7 cellular contexts compared by ENCODE assay signal in genomic region chr11:64875369-64876225, GRCh38. TPM values are rescaled to one million over a fixed set of nuclear protein-coding genes. Genes with fewer than 3 reads are reported as not detected.
DNase-seq lines count a peak whose midpoint lies in the region; ATAC-seq, FAIRE-seq and TF ChIP-seq lines count a peak whose summit lies in the region.
"Had no signal": no experiment of that assay in that cellular context is flagged by ENCODE, and none has a peak within 500 bp of the region (broad histone marks: within the 10 kb centered on the region; RNA-seq: fewer than 3 reads in every experiment).

No MANE protein-coding gene starts in this region.

- DNase-seq in psoas muscle (peak in 1 of 2 donors; percentile 23), H9 (no peak), H54 (ENCODE audit: insufficient read length, low spot score) (no peak)

- H2AK5ac ChIP-seq in H9 (ENCODE audit: insufficient read length, low read length): no peak overlapping the region

- WGBS in psoas muscle, 3 donors: 27 to 62% (median 28%) methylated on average over 17 of the region's 17 CpGs
- WGBS in H9 (ENCODE audit: extremely low coverage, insufficient read length, low lambda C conversion rate): no CpG with 5 or more reads among the region's 17 CpGs

- no peak overlapping the region for H3K9ac ChIP-seq in H9 (ENCODE audit: extremely low read depth, insufficient read length, low read length)

- peaks cover 72% of the 10 kb centered on the region for H3K4me1 ChIP-seq in psoas muscle
- H3K4me1 ChIP-seq in H9 (ENCODE audit: insufficient read depth, low read length): no peaks in the 10 kb centered on the region; the same call in 1 of the 2 replicates

- no peak overlapping the region for H3K14ac ChIP-seq in H9 (ENCODE audit: insufficient read depth, low read length)

- no peaks in the 10 kb centered on the region for H3K27me3 ChIP-seq in psoas muscle (ENCODE audit: insufficient read depth in 3 of 3, low read length in 2 of 3)
- no peaks in the 10 kb centered on the region for H3K27me3 ChIP-seq in H9 (ENCODE audit: insufficient read depth, low read length)

- H3K27me3 Mint-ChIP-seq in IgD-negative memory B cell (no peaks in the 10 kb centered on the region), brain (peaks cover 15% of the 10 kb centered on the region), H9 (ENCODE audit: low read depth) (peaks cover 8% of the 10 kb centered on the region)

- no peak overlapping the region for H2BK15ac ChIP-seq in H9 (ENCODE audit: low read depth, low read length)

- H3K9me3 ChIP-seq in psoas muscle: no peaks in the 10 kb centered on the region
- H3K9me3 ChIP-seq in H9 (ENCODE audit: control insufficient read depth, low read depth, low read length): no peaks in the 10 kb centered on the region

- H2BK12ac ChIP-seq in H9 (ENCODE audit: insufficient read length, low read depth, low read length): no peak overlapping the region

- H3K36me3 Mint-ChIP-seq in IgD-negative memory B cell: peaks cover 15% of the 10 kb centered on the region
- peaks cover 27% of the 10 kb centered on the region for H3K36me3 Mint-ChIP-seq in brain
- peaks cover 4 to 14% (median 8%) of the 10 kb centered on the region in 3 experiments; a peak in 6 of 7 replicates for H3K36me3 Mint-ChIP-seq in H9 (ENCODE audit: insufficient read depth in 1 of 3, low read depth in 3 of 3)

- H4K5ac ChIP-seq in H9 (ENCODE audit: insufficient read length, low read depth, low read length): no peak overlapping the region

- H3K23me2 ChIP-seq in H9 (ENCODE audit: insufficient read length, low read depth, low read length, poor library complexity, severe bottlenecking): peaks cover 19% of the 10 kb centered on the region

- H4K20me1 ChIP-seq in H9 (ENCODE audit: control insufficient read depth, insufficient read depth, insufficient read length): no peaks in the 10 kb centered on the region

- no peaks in the 10 kb centered on the region for H3K79me1 ChIP-seq in H9 (ENCODE audit: insufficient read depth, low read depth, low read length, poor library complexity, severe bottlenecking)

- no peak overlapping the region for H3K56ac ChIP-seq in H9 (ENCODE audit: insufficient read length, low read depth, low read length)

- TF ChIP-seq CTCF in brain (conservative IDR thresholded peaks at IDR 0.05) (no peak), psoas muscle (IDR thresholded peaks at IDR 0.05) (no peak), H9 (conservative IDR thresholded peaks at IDR 0.05) (no peak)

- H2BK5ac ChIP-seq in H9 (ENCODE audit: insufficient read length, low read length): no peak overlapping the region

- H2AFZ ChIP-seq in H9 (ENCODE audit: low read length): no peak overlapping the region

- H3K36me3 ChIP-seq in psoas muscle (ENCODE audit: insufficient read depth in 1 of 2, low read depth in 1 of 2): peaks cover 0 to 27% of the 10 kb centered on the region in 2 donors

- H3K27ac Mint-ChIP-seq in IgD-negative memory B cell (peak overlapping the region; percentile 86 to 98 (median 92)), brain (peak overlapping the region; percentile 61 to 97 (median 84)), H9 (no peak overlapping the region)

- H4K8ac ChIP-seq in H9 (replicated peaks; ENCODE audit: insufficient read length, low read depth, low read length): no peak overlapping the region

- no peak for FAIRE-seq in H54 (lab: Jason Lieb, UNC)
- FAIRE-seq: endometrium had no signal

- no peak overlapping the region for H3K4ac ChIP-seq in H9 (ENCODE audit: low read depth, low read length)

- H3K4me1 Mint-ChIP-seq in IgD-negative memory B cell: peaks cover 53 to 57% (median 54%) of the 10 kb centered on the region in 3 donors
- H3K4me1 Mint-ChIP-seq in brain: peaks cover 80% of the 10 kb centered on the region
- H3K4me1 Mint-ChIP-seq in H9: peaks cover 23 to 26% of the 10 kb centered on the region in 2 experiments

- intact Hi-C loops in psoas muscle (cut with DNase I): loop anchor here (2.0 kb wide), 2 partner anchors 13 to 17 kb away; no protein-coding TSS in a partner anchor

- peak overlapping the region; percentile 94 to 99 (median 97) for H3K4me3 Mint-ChIP-seq in IgD-negative memory B cell
- peak overlapping the region; percentile 96 to 99 (median 98) for H3K4me3 Mint-ChIP-seq in brain
- H3K4me3 Mint-ChIP-seq in H9: 0 out of 5 replicates have a peak overlapping the region, but pooled peaks of 1 of the 2 experiments have one; percentile 32

- no peak overlapping the region for H2BK120ac ChIP-seq in H9 (ENCODE audit: low read depth, low read length, poor library complexity, severe bottlenecking)

- H3K23ac ChIP-seq in H9 (ENCODE audit: insufficient read length, low read depth, low read length): no peak overlapping the region

- TF ChIP-seq POLR2A in H54 (IDR thresholded peaks at IDR 0.05; ENCODE audit: low read depth, low read length): no peak

- ATAC-seq in psoas muscle (peak in 2 of 4 donors; percentile 6 to 19), GM19463 (IDR thresholded peaks at IDR 0.05; ENCODE audit: unreplicated experiment) (no peak)

- no peak overlapping the region for H2BK20ac ChIP-seq in H9 (ENCODE audit: low read depth, low read length, poor library complexity, severe bottlenecking)

- H3K9me3 Mint-ChIP-seq in IgD-negative memory B cell (no peaks in the 10 kb centered on the region), brain (no peaks in the 10 kb centered on the region), H9 (no peaks in the 10 kb centered on the region; a peak in 1 of 5 replicates)

- no peaks in the 10 kb centered on the region for H3K79me2 ChIP-seq in H9 (ENCODE audit: insufficient read depth, low read length)

- no peak overlapping the region for H4K91ac ChIP-seq in H9 (ENCODE audit: insufficient read length, low read depth, low read length)

- peak overlapping the region; percentile 99 for H3K4me3 ChIP-seq in psoas muscle

- H3T11ph ChIP-seq in H9 (ENCODE audit: low read length): no peak overlapping the region

- H3K27ac ChIP-seq in psoas muscle: peak overlapping the region; percentile 97
- no peak overlapping the region for H3K27ac ChIP-seq in H9 (ENCODE audit: insufficient read length, low read depth, low read length)

- no peak overlapping the region for H3K4me2 ChIP-seq in H9 (ENCODE audit: insufficient read depth, insufficient read length, low read length)

- H3K18ac ChIP-seq in H9 (ENCODE audit: insufficient read length, low read depth, low read length): no peak overlapping the region

RNA-seq across cellular contexts. Expression of gene EHD1, which starts 2.8 kb away (rescaled TPM):
- polyA plus RNA-seq in IgD-negative memory B cell: 210 TPM
- polyA plus RNA-seq in brain (ENCODE audit: insufficient read depth, low read depth, low replicate concordance): 43.9 TPM
- total RNA-seq in psoas muscle: 10 to 100 TPM; 34.7 to 71.0 (median 61.1) TPM
- polyA plus RNA-seq in psoas muscle: 100 to 1,000 TPM in 1 of 3 donors, 10 to 100 TPM in 2; 23.5 to 174 (median 30.9) TPM
- total RNA-seq in H9 (2021): 29.1 and 31.0 TPM in 2 replicates

RNA-seq across cellular contexts. Expression of gene CDC42BPG, which starts 31.1 kb away (rescaled TPM):
- polyA plus RNA-seq in IgD-negative memory B cell: 0.15 TPM
- 9.5 TPM for polyA plus RNA-seq in brain (ENCODE audit: insufficient read depth, low read depth, low replicate concordance)
- 1 to 10 TPM in 1 of 4 donors, under 1 TPM in 2, not detected in 1; 0.05 to 2.2 (median 0.08) TPM for total RNA-seq in psoas muscle
- polyA plus RNA-seq in psoas muscle: under 1 TPM; 0.04 to 0.06 (median 0.05) TPM
- 24.2 and 24.9 TPM in 2 replicates for total RNA-seq in H9 (2021)

RNA-seq across cellular contexts. Expression of gene ATG2A, which starts 41.4 kb away (rescaled TPM):
- polyA plus RNA-seq in IgD-negative memory B cell: 3.9 TPM
- 20.4 TPM for polyA plus RNA-seq in brain (ENCODE audit: insufficient read depth, low read depth, low replicate concordance)
- total RNA-seq in psoas muscle: 10 to 100 TPM; 19.5 to 21.6 (median 20.6) TPM
- 10 to 100 TPM; 11.0 to 17.9 (median 15.4) TPM for polyA plus RNA-seq in psoas muscle
- total RNA-seq in H9 (2021): 21.3 and 22.1 TPM in 2 replicates

RNA-seq across cellular contexts. Expression of gene PPP2R5B, which starts 48.9 kb away (rescaled TPM):
- polyA plus RNA-seq in IgD-negative memory B cell (11.4 TPM), brain (ENCODE audit: insufficient read depth, low read depth, low replicate concordance) (58.2 TPM), psoas muscle (10 to 100 TPM; 14.9 to 36.1 (median 16.8) TPM)
- total RNA-seq in psoas muscle (10 to 100 TPM; 13.2 to 21.9 (median 18.1) TPM), H9 (2021) (5.0 and 6.3 TPM in 2 replicates)

Comparison
In these comparisons a context has a peak if more than half of its experiments do, and no peak if none do; other contexts are left out.
1. H3K27ac Mint-ChIP-seq: peak in IgD-negative memory B cell (3 of 3) and brain (5 of 5); none in H9 (0 of 3).